Comparison of ENCODE assay signal across 12 cellular contexts in the genomic region with DNA sequence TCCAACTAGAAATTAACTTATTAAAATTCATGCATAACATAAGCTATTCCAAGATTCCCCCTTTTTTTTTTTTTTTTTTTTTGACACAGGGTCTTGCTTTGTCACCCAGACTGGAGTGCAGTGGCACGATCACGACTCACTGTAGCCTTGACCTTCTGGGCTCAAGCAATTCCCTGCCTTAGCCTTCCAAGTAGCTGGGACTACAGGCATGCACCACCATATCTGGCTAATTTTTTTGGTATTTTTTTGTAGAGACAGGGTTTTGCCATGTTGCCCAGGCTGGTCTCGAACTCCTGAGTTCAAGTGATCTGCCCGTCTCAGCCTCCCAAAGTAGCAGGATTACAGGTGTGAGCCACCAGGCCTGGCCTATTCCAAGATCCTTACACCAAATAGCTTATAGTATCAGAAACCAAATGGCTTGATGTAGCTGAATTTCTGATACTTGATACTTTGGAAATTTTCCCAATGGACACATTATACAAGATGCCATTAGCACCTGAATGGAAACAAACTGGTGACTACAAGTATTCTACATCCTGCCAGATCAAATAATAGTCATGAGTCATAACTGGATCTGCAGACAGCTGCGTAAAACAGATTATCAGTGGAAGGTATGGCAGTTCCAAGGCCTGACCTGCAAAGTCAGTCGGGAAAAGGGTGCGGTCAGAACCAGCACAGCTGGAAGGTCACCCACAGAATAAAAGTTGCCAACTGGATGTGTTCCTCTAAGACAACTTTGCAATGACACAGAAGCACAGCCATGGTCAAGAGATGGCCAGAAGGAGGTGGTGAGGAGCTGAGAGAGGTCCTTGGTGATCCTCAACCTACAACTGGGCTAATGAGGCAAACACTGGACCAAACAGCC. TPM values are rescaled to one million over a fixed set of nuclear protein-coding genes. Genes with fewer than 3 reads are reported as not detected.
DNase-seq lines count a peak whose midpoint lies in the region; ATAC-seq, FAIRE-seq and TF ChIP-seq lines count a peak whose summit lies in the region.
"Had no signal": no experiment of that assay in that cellular context is flagged by ENCODE, and none has a peak within 500 bp of the region (broad histone marks: within the 10 kb centered on the region; RNA-seq: fewer than 3 reads in every experiment).

No MANE protein-coding gene starts in this region.

- H3K4me2 ChIP-seq in endothelial cell of umbilical vein (ENCODE audit: insufficient read depth, low read length) = no peak overlapping the region

- H3K27me3 ChIP-seq in endothelial cell of umbilical vein (ENCODE audit: control insufficient read depth in 2 of 2, insufficient read depth in 2 of 2, low read length in 2 of 2) (no peaks in the 10 kb centered on the region), stomach (no peaks in the 10 kb centered on the region)

- DNase-seq in NCI-H510A treated with DMSO at 0.1 percent for 48 hours (lab: John Stamatoyannopoulos, UW) (peak; percentile 8), NCI-H510A (lab: John Stamatoyannopoulos, UW) (no peak), OCI-M1 (lab: John Stamatoyannopoulos, UW) (peak; percentile 60), endothelial cell of umbilical vein (ENCODE audit: low read depth, low spot score) (peak; percentile 57), stomach (peak; percentile 81), caudate nucleus (lab: John Stamatoyannopoulos, UW) (no peak), medulla oblongata (ENCODE audit: extremely low spot score) (no peak)
- no peak for DNase-seq in activated naive CD8-positive, alpha-beta T cell treated with anti-CD3 and anti-CD28 coated beads, Interleukin-2, amount 50 U/mL, for 24 hours
- DNase-seq: activated gamma-delta T cell treated with Interleukin-2 at 50 U/mL for 16 hours; NCI-H1930; stimulated activated CD4-positive, alpha-beta T cell treated with anti-CD3 and anti-CD28 coated beads, Interleukin-2, amount 100 ng/mL, for 24 hours had no signal

- no peaks in the 10 kb centered on the region for H3K79me2 ChIP-seq in endothelial cell of umbilical vein (ENCODE audit: control insufficient read depth, insufficient read depth, low read length)

- H3K4me3 ChIP-seq in endothelial cell of umbilical vein (replicated peaks in 1 of 3; ENCODE audit: insufficient read depth in 1 of 3, low read depth in 1 of 3, low read length in 3 of 3) = no peak overlapping the region
- H3K4me3 ChIP-seq in stomach = no peak overlapping the region

- no peak overlapping the region for H3K4me3 Mint-ChIP-seq in activated naive CD8-positive, alpha-beta T cell treated with anti-CD3 and anti-CD28 coated beads, Interleukin-2, amount 50 U/mL, for 24 hours

- H3K4me1 ChIP-seq in endothelial cell of umbilical vein (ENCODE audit: control insufficient read depth, extremely low read depth, insufficient read depth, low read length) = peaks cover 7% of the 10 kb centered on the region
- H3K4me1 ChIP-seq in stomach = peaks cover 3 to 26% (median 11%) of the 10 kb centered on the region in 4 donors

- no peak for TF ChIP-seq EP300 in stomach (IDR thresholded peaks at IDR 0.05)

- no peak for TF ChIP-seq CTCF in endothelial cell of umbilical vein (IDR thresholded peaks at IDR 0.05; ENCODE audit: extremely low read depth in 1 of 2, insufficient read depth in 1 of 2, low read depth in 1 of 2, low read length in 2 of 2)
- no peak for TF ChIP-seq CTCF in stomach (IDR thresholded peaks at IDR 0.05)

- CTCF ChIA-PET in endothelial cell of umbilical vein (lab: Charles Lee) = interaction anchor here (0.5 to 2.0 kb wide), 9 partner anchors 15 to 140 kb away, joined by 3 to 7 read pairs (median 4); partner anchors contain the start of genes CCR10, PLEKHH3, RETREG3 and TUBG1

- no TSS peak for BruUV-seq in endothelial cell of umbilical vein (replicated peaks; lab: Mats Ljungman, UMichigan)

- peak; percentile 87 for FAIRE-seq in endothelial cell of umbilical vein (lab: Jason Lieb, UNC)
- FAIRE-seq: TTC549 had no signal

- POLR2A ChIA-PET in endothelial cell of umbilical vein (lab: Charles Lee) = interaction anchor here (0.6 kb wide), 1 partner anchor 16 kb away, joined by 4 read pairs; no protein-coding TSS in a partner anchor

- no peaks in the 10 kb centered on the region for H3K9me1 ChIP-seq in endothelial cell of umbilical vein (replicated peaks; ENCODE audit: control insufficient read depth, extremely low read depth, insufficient read depth, low read length)

- WGBS in stomach, 5 donors = 55 to 73% (median 63%) methylated on average over 7 of the region's 7 CpGs

- H3K9ac ChIP-seq in endothelial cell of umbilical vein (replicated peaks; ENCODE audit: extremely low read depth, insufficient read depth, low read length) = no peak overlapping the region

- no peaks in the 10 kb centered on the region for H3K9me3 Mint-ChIP-seq in activated naive CD8-positive, alpha-beta T cell treated with anti-CD3 and anti-CD28 coated beads, Interleukin-2, amount 50 U/mL, for 24 hours

- dilution Hi-C loops in endothelial cell of umbilical vein (cut with MboI; ENCODE audit: extremely low pct_ligation_motif_present, low sequenced_read_pairs) = no loop called here

- no peak overlapping the region for H3K27ac Mint-ChIP-seq in activated naive CD8-positive, alpha-beta T cell treated with anti-CD3 and anti-CD28 coated beads, Interleukin-2, amount 50 U/mL, for 24 hours

- no peaks in the 10 kb centered on the region for H3K27me3 Mint-ChIP-seq in activated naive CD8-positive, alpha-beta T cell treated with anti-CD3 and anti-CD28 coated beads, Interleukin-2, amount 50 U/mL, for 24 hours

- H4K20me1 ChIP-seq in endothelial cell of umbilical vein (replicated peaks; ENCODE audit: control insufficient read depth, extremely low read depth, insufficient read depth, low read length) = no peaks in the 10 kb centered on the region

- peaks cover 2% of the 10 kb centered on the region for H3K4me1 Mint-ChIP-seq in activated naive CD8-positive, alpha-beta T cell treated with anti-CD3 and anti-CD28 coated beads, Interleukin-2, amount 50 U/mL, for 24 hours

- no peak for ATAC-seq in activated naive CD8-positive, alpha-beta T cell treated with anti-CD3 and anti-CD28 coated beads, Interleukin-2, amount 50 U/mL, for 24 hours

- intact Hi-C loops in endothelial cell of umbilical vein (cut with micrococcal nuclease) (no loop called here), stomach (cut with DNase I; ENCODE audit: low total_unique reads) (no loop called here)

- H3K9me3 ChIP-seq in endothelial cell of umbilical vein (replicated peaks; ENCODE audit: control insufficient read depth, insufficient read depth, low read length) = no peaks in the 10 kb centered on the region
- H3K9me3 ChIP-seq in stomach = no peaks in the 10 kb centered on the region

- H3K27ac ChIP-seq in endothelial cell of umbilical vein (ENCODE audit: insufficient read depth, low read depth, low read length) (no peak overlapping the region), stomach (peak overlapping the region; percentile 71 to 88 (median 79)), caudate nucleus (ENCODE audit: low read depth, low read length) (no peak overlapping the region)

- peak overlapping the region; percentile 40 for H2AFZ ChIP-seq in endothelial cell of umbilical vein (ENCODE audit: low read depth, low read length)

- H3K36me3 ChIP-seq in endothelial cell of umbilical vein (ENCODE audit: control insufficient read depth in 2 of 2, extremely low read depth in 1 of 2, insufficient read depth in 2 of 2, low read length in 2 of 2) (no peaks in the 10 kb centered on the region), stomach (no peaks in the 10 kb centered on the region)

- no peaks in the 10 kb centered on the region for H3K36me3 Mint-ChIP-seq in activated naive CD8-positive, alpha-beta T cell treated with anti-CD3 and anti-CD28 coated beads, Interleukin-2, amount 50 U/mL, for 24 hours (ENCODE audit: low read depth)

- TF ChIP-seq POLR2A in endothelial cell of umbilical vein (IDR thresholded peaks at IDR 0.05; ENCODE audit: low read depth, low read length) = no peak
- no peak for TF ChIP-seq POLR2A in stomach (IDR thresholded peaks at IDR 0.05)

RNA-seq across cellular contexts. Expression of gene TUBG1, which starts 14.5 kb away (rescaled TPM):
- total RNA-seq in endothelial cell of umbilical vein = 96.9 and 102 TPM in 2 replicates
- polyA plus RNA-seq in endothelial cell of umbilical vein = 132 and 173 TPM in 2 replicates
- 127 and 128 TPM in 2 replicates for polyA plus RNA-seq in endothelial cell of umbilical vein (2011; cell fraction: cytosol; rRNA removed)
- polyA plus RNA-seq in endothelial cell of umbilical vein (2011; cell fraction: nucleus; rRNA removed) = 80.9 and 88.0 TPM in 2 replicates
- polyA plus RNA-seq in endothelial cell of umbilical vein (2012) = 110 and 153 TPM in 2 replicates
- 80.1 and 91.1 TPM in 2 replicates for polyA minus RNA-seq in endothelial cell of umbilical vein
- polyA minus RNA-seq in endothelial cell of umbilical vein (2011; cell fraction: cytosol; rRNA and poly(A)+ RNA removed) = 79.4 TPM
- 21.2 and 25.3 TPM in 2 replicates for polyA minus RNA-seq in endothelial cell of umbilical vein (2011; cell fraction: nucleus; rRNA and poly(A)+ RNA removed)
- 10 to 100 TPM; 18.5 to 72.4 (median 49.2) TPM for total RNA-seq in stomach
- polyA plus RNA-seq in stomach = 10 to 100 TPM; 33.3 to 51.5 (median 42.2) TPM

RNA-seq across cellular contexts. Expression of gene RETREG3, which starts 14.8 kb away (rescaled TPM):
- total RNA-seq in endothelial cell of umbilical vein (52.3 and 53.4 TPM in 2 replicates), stomach (10 to 100 TPM; 21.1 to 74.8 (median 51.0) TPM)
- polyA plus RNA-seq in endothelial cell of umbilical vein (32.6 and 36.2 TPM in 2 replicates), stomach (10 to 100 TPM in 2 of 3 donors, 1 to 10 TPM in 1; 9.5 to 20.4 (median 15.4) TPM)
- 22.2 and 24.2 TPM in 2 replicates for polyA plus RNA-seq in endothelial cell of umbilical vein (2011; cell fraction: cytosol; rRNA removed)
- 30.6 and 31.4 TPM in 2 replicates for polyA plus RNA-seq in endothelial cell of umbilical vein (2011; cell fraction: nucleus; rRNA removed)
- 16.7 and 18.6 TPM in 2 replicates for polyA plus RNA-seq in endothelial cell of umbilical vein (2012)
- polyA minus RNA-seq in endothelial cell of umbilical vein = 96.8 and 118 TPM in 2 replicates
- 21.8 TPM for polyA minus RNA-seq in endothelial cell of umbilical vein (2011; cell fraction: cytosol; rRNA and poly(A)+ RNA removed)
- 31.5 and 43.7 TPM in 2 replicates for polyA minus RNA-seq in endothelial cell of umbilical vein (2011; cell fraction: nucleus; rRNA and poly(A)+ RNA removed)

RNA-seq across cellular contexts. Expression of gene TUBG2, which starts 35.1 kb away (rescaled TPM):
- total RNA-seq in endothelial cell of umbilical vein (13.1 and 13.2 TPM in 2 replicates), stomach (100 to 1,000 TPM in 2 of 5 donors, 10 to 100 TPM in 2, 1 to 10 TPM in 1; 4.3 to 181 (median 15.8) TPM)
- polyA plus RNA-seq in endothelial cell of umbilical vein (17.7 and 19.4 TPM in 2 replicates), stomach (10 to 100 TPM; 13.3 to 17.1 (median 15.9) TPM)
- 6.7 and 9.7 TPM in 2 replicates for polyA plus RNA-seq in endothelial cell of umbilical vein (2011; cell fraction: cytosol; rRNA removed)
- 52.9 and 63.6 TPM in 2 replicates for polyA plus RNA-seq in endothelial cell of umbilical vein (2011; cell fraction: nucleus; rRNA removed)
- 13.6 and 17.5 TPM in 2 replicates for polyA plus RNA-seq in endothelial cell of umbilical vein (2012)
- polyA minus RNA-seq in endothelial cell of umbilical vein = 7.0 and 10.2 TPM in 2 replicates
- polyA minus RNA-seq in endothelial cell of umbilical vein (2011; cell fraction: cytosol; rRNA and poly(A)+ RNA removed) = 3.5 TPM
- 12.4 and 16.1 TPM in 2 replicates for polyA minus RNA-seq in endothelial cell of umbilical vein (2011; cell fraction: nucleus; rRNA and poly(A)+ RNA removed)

RNA-seq across cellular contexts. Expression of gene PSMC3IP, which starts 46.4 kb away (rescaled TPM):
- 19.3 and 20.8 TPM in 2 replicates for total RNA-seq in endothelial cell of umbilical vein
- polyA plus RNA-seq in endothelial cell of umbilical vein = 5.5 and 5.9 TPM in 2 replicates
- polyA plus RNA-seq in endothelial cell of umbilical vein (2011; cell fraction: cytosol; rRNA removed) = 9.0 and 10.6 TPM in 2 replicates
- polyA plus RNA-seq in endothelial cell of umbilical vein (2011; cell fraction: nucleus; rRNA removed) = 20.8 and 34.7 TPM in 2 replicates
- 6.3 and 10.9 TPM in 2 replicates for polyA plus RNA-seq in endothelial cell of umbilical vein (2012)
- 4.9 and 5.2 TPM in 2 replicates for polyA minus RNA-seq in endothelial cell of umbilical vein
- 14.0 TPM for polyA minus RNA-seq in endothelial cell of umbilical vein (2011; cell fraction: cytosol; rRNA and poly(A)+ RNA removed)
- 7.5 and 9.7 TPM in 2 replicates for polyA minus RNA-seq in endothelial cell of umbilical vein (2011; cell fraction: nucleus; rRNA and poly(A)+ RNA removed)
- total RNA-seq in stomach = 1 to 10 TPM in 2 of 5 donors, under 1 TPM in 1, not detected in 2; 0.89 to 3.3 (median 2.4) TPM
- polyA plus RNA-seq in stomach = 1 to 10 TPM; 5.1 to 6.5 (median 5.2) TPM

RNA-seq across cellular contexts. Expression of gene PLEKHH3, which starts 52.8 kb away (rescaled TPM):
- total RNA-seq in endothelial cell of umbilical vein (11.3 and 13.2 TPM in 2 replicates), stomach (10 to 100 TPM; 16.5 to 96.0 (median 28.0) TPM)
- polyA plus RNA-seq in endothelial cell of umbilical vein (5.4 and 6.8 TPM in 2 replicates), stomach (10 to 100 TPM; 19.1 to 74.4 (median 52.9) TPM)
- polyA plus RNA-seq in endothelial cell of umbilical vein (2011; cell fraction: cytosol; rRNA removed) = 2.4 and 3.6 TPM in 2 replicates
- 5.3 and 6.6 TPM in 2 replicates for polyA plus RNA-seq in endothelial cell of umbilical vein (2011; cell fraction: nucleus; rRNA removed)
- polyA plus RNA-seq in endothelial cell of umbilical vein (2012) = 5.4 and 9.0 TPM in 2 replicates
- 2.5 and 3.3 TPM in 2 replicates for polyA minus RNA-seq in endothelial cell of umbilical vein
- 21.0 TPM for polyA minus RNA-seq in endothelial cell of umbilical vein (2011; cell fraction: cytosol; rRNA and poly(A)+ RNA removed)
- polyA minus RNA-seq in endothelial cell of umbilical vein (2011; cell fraction: nucleus; rRNA and poly(A)+ RNA removed) = 1.9 and 2.5 TPM in 2 replicates

Comparison
In these comparisons a context has a peak if more than half of its experiments do, and no peak if none do; other contexts are left out.
1. DNase-seq: peak in NCI-H510A treated with DMSO at 0.1 percent for 48 hours (single experiment), OCI-M1 (single experiment), endothelial cell of umbilical vein (single experiment) and stomach (single experiment); none in NCI-H510A (single experiment), caudate nucleus (0 of 61), activated naive CD8-positive, alpha-beta T cell treated with anti-CD3 and anti-CD28 coated beads, Interleukin-2, amount 50 U/mL, for 24 hours (single experiment) and medulla oblongata (single experiment).
2. H3K27ac ChIP-seq: peak in stomach (5 of 5); none in endothelial cell of umbilical vein (single experiment) and caudate nucleus (single experiment).